ENCODE assay signal across 21 cellular contexts in genomic region chr14:104301731-104302460, GRCh38.
DNase-seq lines count a peak whose midpoint lies in the region; ATAC-seq, FAIRE-seq and TF ChIP-seq lines count a peak whose summit lies in the region.
"Had no signal": no experiment of that assay in that cellular context is flagged by ENCODE, and none has a peak within 500 bp of the region (broad histone marks: within the 10 kb centered on the region; RNA-seq: fewer than 3 reads in every experiment).

No MANE protein-coding gene starts in this region.

- H3K9me3 ChIP-seq in kidney (ENCODE audit: control insufficient read depth in 1 of 2, low read length in 2 of 2): no peaks in the 10 kb centered on the region
- H3K9me3 ChIP-seq: BE2C had no signal

- ATAC-seq in activated naive CD4-positive, alpha-beta T cell treated with anti-CD3 and anti-CD28 coated beads, Interleukin-2, amount 50 U/mL, for 72 hours: no peak
- no peak for ATAC-seq in activated CD8-positive, alpha-beta T cell treated with anti-CD3 and anti-CD28 coated beads, Interleukin-2, amount 10 ng/mL, durations not matched to agents 7 days and 5 days
- no peak for ATAC-seq in HG03097 (IDR thresholded peaks at IDR 0.05; ENCODE audit: low FRiP score, unreplicated experiment)
- ATAC-seq: GM12878 had no signal

- H3K4me1 ChIP-seq in kidney (ENCODE audit: control insufficient read depth in 1 of 2, insufficient read depth in 1 of 2, low read depth in 1 of 2, low read length in 2 of 2): no peaks in the 10 kb centered on the region

- no peak overlapping the region for H3K4me3 Mint-ChIP-seq in activated naive CD4-positive, alpha-beta T cell treated with anti-CD3 and anti-CD28 coated beads, Interleukin-2, amount 10 ng/mL, durations not matched to agents 7 days and 5 days
- H3K4me3 Mint-ChIP-seq in activated CD8-positive, alpha-beta T cell treated with anti-CD3 and anti-CD28 coated beads, Interleukin-2, amount 10 ng/mL, durations not matched to agents 7 days and 5 days: peak overlapping the region; percentile 6
- H3K4me3 Mint-ChIP-seq: HFFc6 had no signal

- intact Hi-C loops in kidney (cut with DNase I) (no loop called here), posterior vena cava (cut with DNase I) (no loop called here)

- peaks cover 4% of the 10 kb centered on the region for H3K9me3 Mint-ChIP-seq in activated naive CD4-positive, alpha-beta T cell treated with anti-CD3 and anti-CD28 coated beads, Interleukin-2, amount 10 ng/mL, durations not matched to agents 7 days and 5 days
- H3K9me3 Mint-ChIP-seq in activated naive CD4-positive, alpha-beta T cell treated with anti-CD3 and anti-CD28 coated beads, Interleukin-2, amount 50 U/mL, for 72 hours: no peaks in the 10 kb centered on the region
- peaks cover 3% of the 10 kb centered on the region for H3K9me3 Mint-ChIP-seq in activated CD8-positive, alpha-beta T cell treated with anti-CD3 and anti-CD28 coated beads, Interleukin-2, amount 10 ng/mL, durations not matched to agents 7 days and 5 days (ENCODE audit: insufficient read depth)

- no peaks in the 10 kb centered on the region for H3K36me3 Mint-ChIP-seq in activated naive CD4-positive, alpha-beta T cell treated with anti-CD3 and anti-CD28 coated beads, Interleukin-2, amount 10 ng/mL, durations not matched to agents 7 days and 5 days
- H3K36me3 Mint-ChIP-seq in activated naive CD4-positive, alpha-beta T cell treated with anti-CD3 and anti-CD28 coated beads, Interleukin-2, amount 50 U/mL, for 72 hours: no peaks in the 10 kb centered on the region
- H3K36me3 Mint-ChIP-seq in activated CD8-positive, alpha-beta T cell treated with anti-CD3 and anti-CD28 coated beads, Interleukin-2, amount 10 ng/mL, durations not matched to agents 7 days and 5 days (ENCODE audit: low read depth): peaks cover 7% of the 10 kb centered on the region

- no peaks in the 10 kb centered on the region for H3K27me3 Mint-ChIP-seq in activated naive CD4-positive, alpha-beta T cell treated with anti-CD3 and anti-CD28 coated beads, Interleukin-2, amount 10 ng/mL, durations not matched to agents 7 days and 5 days
- peaks cover 3% of the 10 kb centered on the region for H3K27me3 Mint-ChIP-seq in activated CD8-positive, alpha-beta T cell treated with anti-CD3 and anti-CD28 coated beads, Interleukin-2, amount 10 ng/mL, durations not matched to agents 7 days and 5 days (ENCODE audit: low read depth)

- H3K4me3 ChIP-seq in kidney (ENCODE audit: low read length in 2 of 2): no peak overlapping the region
- H3K4me3 ChIP-seq: GM12878, SK-N-MC had no signal

- H3K27ac ChIP-seq in kidney (ENCODE audit: low read depth in 2 of 2, low read length in 2 of 2): no peak overlapping the region
- H3K27ac ChIP-seq: 22Rv1, KMS-11, SK-N-MC had no signal

- no peaks in the 10 kb centered on the region for H3K36me3 ChIP-seq in kidney (ENCODE audit: control insufficient read depth in 1 of 2, insufficient read depth in 2 of 2, low read length in 2 of 2)
- H3K36me3 ChIP-seq: BE2C had no signal

- POLR2A ChIA-PET in activated CD8-positive, alpha-beta T cell treated with anti-CD3 and anti-CD28 coated beads, Interleukin-2, amount 10 ng/mL, durations not matched to agents 7 days and 5 days (lab: Charles Lee): no interaction called here

- no peaks in the 10 kb centered on the region for H3K4me1 Mint-ChIP-seq in activated naive CD4-positive, alpha-beta T cell treated with anti-CD3 and anti-CD28 coated beads, Interleukin-2, amount 10 ng/mL, durations not matched to agents 7 days and 5 days
- H3K4me1 Mint-ChIP-seq in activated CD8-positive, alpha-beta T cell treated with anti-CD3 and anti-CD28 coated beads, Interleukin-2, amount 10 ng/mL, durations not matched to agents 7 days and 5 days (ENCODE audit: low read depth): no peaks in the 10 kb centered on the region

- no peak overlapping the region for H3K9ac ChIP-seq in kidney (ENCODE audit: low read length in 2 of 2)
- H3K9ac ChIP-seq: KMS-11 had no signal

- TF ChIP-seq CTCF in kidney (IDR thresholded peaks at IDR 0.05; ENCODE audit: borderline replicate concordance, extremely low read depth, insufficient read depth): no peak

- no peak for FAIRE-seq in kidney (lab: Jason Lieb, UNC)
- FAIRE-seq: GM12878, GM18507 had no signal

- peak overlapping the region; percentile 15 for H3K27ac Mint-ChIP-seq in activated naive CD4-positive, alpha-beta T cell treated with anti-CD3 and anti-CD28 coated beads, Interleukin-2, amount 10 ng/mL, durations not matched to agents 7 days and 5 days
- H3K27ac Mint-ChIP-seq in activated naive CD4-positive, alpha-beta T cell treated with anti-CD3 and anti-CD28 coated beads, Interleukin-2, amount 50 U/mL, for 72 hours: no peak overlapping the region
- H3K27ac Mint-ChIP-seq in activated CD8-positive, alpha-beta T cell treated with anti-CD3 and anti-CD28 coated beads, Interleukin-2, amount 10 ng/mL, durations not matched to agents 7 days and 5 days: peak overlapping the region; percentile 88
- H3K27ac Mint-ChIP-seq: HFFc6 had no signal

- DNase-seq in activated naive CD4-positive, alpha-beta T cell treated with anti-CD3 and anti-CD28 coated beads, Interleukin-2, amount 10 ng/mL, durations not matched to agents 7 days and 5 days: no peak
- no peak for DNase-seq in activated naive CD4-positive, alpha-beta T cell treated with anti-CD3 and anti-CD28 coated beads, Interleukin-2, amount 50 U/mL, for 72 hours (ENCODE audit: low spot score in 2 of 2)
- DNase-seq in activated CD8-positive, alpha-beta T cell treated with anti-CD3 and anti-CD28 coated beads, Interleukin-2, amount 10 ng/mL, durations not matched to agents 7 days and 5 days: no peak
- DNase-seq in kidney (peak; percentile 67), posterior vena cava (ENCODE audit: low spot score) (peak; percentile 64), hippocampal formation (lab: John Stamatoyannopoulos, UW) (no peak), H4 (ENCODE audit: low spot score) (no peak)
- DNase-seq: BE2C, GDM1, GOT3, HFFc6, NCI-H1048, NCI-H146, NCI-H2081 treated with DMSO at 0.1 percent for 48 hours, NCI-H524 had no signal

- CTCF ChIA-PET in activated naive CD4-positive, alpha-beta T cell treated with anti-CD3 and anti-CD28 coated beads, Interleukin-2, amount 10 ng/mL, durations not matched to agents 7 days and 5 days (lab: Charles Lee): no interaction called here
- CTCF ChIA-PET in activated CD8-positive, alpha-beta T cell treated with anti-CD3 and anti-CD28 coated beads, Interleukin-2, amount 10 ng/mL, durations not matched to agents 7 days and 5 days (lab: Charles Lee): no interaction called here

Comparison
In these comparisons a context has a peak if more than half of its experiments do, and no peak if none do; other contexts are left out.
1. H3K27ac Mint-ChIP-seq: peak in activated naive CD4-positive, alpha-beta T cell treated with anti-CD3 and anti-CD28 coated beads, Interleukin-2, amount 10 ng/mL, durations not matched to agents 7 days and 5 days (single experiment) and activated CD8-positive, alpha-beta T cell treated with anti-CD3 and anti-CD28 coated beads, Interleukin-2, amount 10 ng/mL, durations not matched to agents 7 days and 5 days (single experiment); none in activated naive CD4-positive, alpha-beta T cell treated with anti-CD3 and anti-CD28 coated beads, Interleukin-2, amount 50 U/mL, for 72 hours (0 of 2).
2. DNase-seq: peak in kidney (single experiment) and posterior vena cava (single experiment); none in activated naive CD4-positive, alpha-beta T cell treated with anti-CD3 and anti-CD28 coated beads, Interleukin-2, amount 10 ng/mL, durations not matched to agents 7 days and 5 days (single experiment), activated naive CD4-positive, alpha-beta T cell treated with anti-CD3 and anti-CD28 coated beads, Interleukin-2, amount 50 U/mL, for 72 hours (0 of 2), activated CD8-positive, alpha-beta T cell treated with anti-CD3 and anti-CD28 coated beads, Interleukin-2, amount 10 ng/mL, durations not matched to agents 7 days and 5 days (single experiment), hippocampal formation (0 of 2) and H4 (single experiment).